Comparison of ENCODE assay signal across 19 cellular contexts in the genomic region with DNA sequence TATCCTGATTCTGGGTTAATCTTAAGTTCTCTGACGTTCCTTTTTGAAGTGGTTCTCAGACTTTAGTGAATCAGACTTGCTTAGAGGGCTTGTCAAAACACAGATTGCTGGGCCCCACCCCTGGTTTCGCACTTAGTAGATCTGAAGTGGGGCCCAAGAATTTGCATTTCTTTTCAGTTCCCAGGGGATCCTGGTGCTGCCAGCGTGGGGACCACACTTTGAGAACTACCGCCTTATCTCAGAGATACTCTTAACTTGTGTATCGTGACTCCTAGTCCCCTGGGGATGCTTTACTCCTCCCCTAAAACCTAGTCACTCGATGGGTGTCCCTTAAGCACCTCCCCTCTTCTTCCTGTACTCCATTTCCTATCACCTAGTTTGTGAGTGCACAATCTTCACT. TPM values are rescaled to one million over a fixed set of nuclear protein-coding genes. Genes with fewer than 3 reads are reported as not detected.
DNase-seq lines count a peak whose midpoint lies in the region; ATAC-seq and TF ChIP-seq lines count a peak whose summit lies in the region.
"Had no signal": no experiment of that assay in that cellular context is flagged by ENCODE, and none has a peak within 500 bp of the region (broad histone marks: within the 10 kb centered on the region; RNA-seq: fewer than 3 reads in every experiment).

No MANE protein-coding gene starts in this region.

- H3K36me3 Mint-ChIP-seq in T-helper 2 cell treated with Interferon-gamma antibody and Interleukin-4, amounts not matched to agents 5 μg/mL and 100 μg/mL, for 36 hours (ENCODE audit: low read depth): no peaks in the 10 kb centered on the region

- peak; percentile 84 for DNase-seq in GM13977 (ENCODE audit: low spot score)
- DNase-seq in activated CD8-positive, alpha-beta memory T cell treated with anti-CD3 and anti-CD28 coated beads, Interleukin-2, amount 50 U/mL, for 4 hours: no peak
- no peak for DNase-seq in posterior vena cava (ENCODE audit: low spot score)
- DNase-seq in T-helper 2 cell treated with Interferon-gamma antibody and Interleukin-4, amounts not matched to agents 5 μg/mL and 100 μg/mL, for 36 hours (ENCODE audit: low spot score): no peak
- no peak for DNase-seq in T1000 (lab: John Stamatoyannopoulos, UW)
- DNase-seq: Caco-2; effector CD4-positive, alpha-beta T cell; HCEC 1CT; left ventricle myocardium superior; NCI-H1436 treated with DMSO at 0.1 percent for 48 hours; occipital lobe; stomach had no signal

- H3K4me3 ChIP-seq in OCI-LY3 (ENCODE audit: low read length): peak overlapping the region; percentile 43
- H3K4me3 ChIP-seq: stomach had no signal

- H3K27me3 Mint-ChIP-seq in T-helper 2 cell treated with Interferon-gamma antibody and Interleukin-4, amounts not matched to agents 5 μg/mL and 100 μg/mL, for 36 hours (ENCODE audit: low read depth): peaks cover 10% of the 10 kb centered on the region

- no peaks in the 10 kb centered on the region for H3K9me3 Mint-ChIP-seq in T-helper 2 cell treated with Interferon-gamma antibody and Interleukin-4, amounts not matched to agents 5 μg/mL and 100 μg/mL, for 36 hours

- H3K4me3 Mint-ChIP-seq in T-helper 2 cell treated with Interferon-gamma antibody and Interleukin-4, amounts not matched to agents 5 μg/mL and 100 μg/mL, for 36 hours: no peak overlapping the region

- no peaks in the 10 kb centered on the region for H3K9me3 ChIP-seq in OCI-LY3 (ENCODE audit: insufficient read depth, low read length)
- H3K9me3 ChIP-seq: Caco-2, stomach had no signal

- peaks cover 12% of the 10 kb centered on the region for H3K4me1 ChIP-seq in OCI-LY3 (ENCODE audit: low read length)

- H3K27ac Mint-ChIP-seq in T-helper 2 cell treated with Interferon-gamma antibody and Interleukin-4, amounts not matched to agents 5 μg/mL and 100 μg/mL, for 36 hours: no peak overlapping the region

- peak overlapping the region; percentile 64 for H3K4me2 ChIP-seq in OCI-LY3 (ENCODE audit: low read length)

- in situ Hi-C loops in GM13977 (cut with MboI; ENCODE audit: low pct_unique_long_range_greater_than_20kb, low sequenced_read_pairs, unreplicated experiment): no loop called here

- H3K27me3 ChIP-seq in OCI-LY3 (ENCODE audit: low read depth, low read length): peaks cover 46% of the 10 kb centered on the region
- H3K27me3 ChIP-seq: stomach had no signal

- H3K79me2 ChIP-seq in OCI-LY3 (ENCODE audit: low read length): no peaks in the 10 kb centered on the region

- no peak overlapping the region for H3K9ac ChIP-seq in OCI-LY3 (ENCODE audit: low read length)

- H3K36me3 ChIP-seq in OCI-LY3 (replicated peaks; ENCODE audit: low read depth, low read length): no peaks in the 10 kb centered on the region
- H3K36me3 ChIP-seq: stomach had no signal

- TF ChIP-seq CTCF in GM13977 (IDR thresholded peaks at IDR 0.05; ENCODE audit: extremely low read depth, insufficient read depth, missing control alignments) (no peak), OCI-LY3 (IDR thresholded peaks at IDR 0.05; ENCODE audit: low read depth, low read length) (no peak)

- no peak overlapping the region for H3K27ac ChIP-seq in OCI-LY3 (ENCODE audit: low read length)

- ATAC-seq in GM19025 (IDR thresholded peaks at IDR 0.05; ENCODE audit: low read depth, unreplicated experiment): peak; percentile 57
- ATAC-seq in HG02759 (IDR thresholded peaks at IDR 0.05; ENCODE audit: unreplicated experiment): peak; percentile 86
- ATAC-seq: left ventricle myocardium superior had no signal

- H4K20me1 ChIP-seq in OCI-LY3 (ENCODE audit: insufficient read depth, low read length): no peaks in the 10 kb centered on the region

- H3K4me1 Mint-ChIP-seq in T-helper 2 cell treated with Interferon-gamma antibody and Interleukin-4, amounts not matched to agents 5 μg/mL and 100 μg/mL, for 36 hours (ENCODE audit: low read depth): peaks cover 2% of the 10 kb centered on the region

- peak overlapping the region; percentile 78 for H2AFZ ChIP-seq in OCI-LY3 (ENCODE audit: low read depth, low read length)

- intact Hi-C loops in posterior vena cava (cut with DNase I): no loop called here

RNA-seq across cellular contexts. Expression of gene KRTDAP, which starts 5.6 kb away (rescaled TPM):
- total RNA-seq in posterior vena cava: not detected
- total RNA-seq: activated CD8-positive, alpha-beta memory T cell treated with anti-CD3 and anti-CD28 coated beads for 36 hours; astrocyte; Caco-2; frontal cortex; HT1080; left ventricle myocardium superior; occipital lobe; stomach had no signal

RNA-seq across cellular contexts. Expression of gene DMKN, which starts 28.8 kb away (rescaled TPM):
- 1 to 10 TPM; 2.1 to 2.2 TPM for total RNA-seq in posterior vena cava

RNA-seq across cellular contexts. Expression of gene FFAR2, which starts 36.6 kb away (rescaled TPM):
- 1 to 10 TPM in 1 of 2 donors, under 1 TPM in 1; 0.95 to 1.8 TPM for total RNA-seq in posterior vena cava
- total RNA-seq: activated CD8-positive, alpha-beta memory T cell treated with anti-CD3 and anti-CD28 coated beads for 36 hours; astrocyte; Caco-2; HT1080 had no signal

RNA-seq across cellular contexts. Expression of gene SBSN, which starts 43.5 kb away (rescaled TPM):
- total RNA-seq in posterior vena cava: not detected
- total RNA-seq: activated CD8-positive, alpha-beta memory T cell treated with anti-CD3 and anti-CD28 coated beads for 36 hours; Caco-2; frontal cortex; left ventricle myocardium superior; occipital lobe; stomach had no signal

RNA-seq across cellular contexts. Expression of gene GAPDHS, which starts 48.6 kb away (rescaled TPM):
- not detected for total RNA-seq in posterior vena cava
- total RNA-seq: activated CD8-positive, alpha-beta memory T cell treated with anti-CD3 and anti-CD28 coated beads for 36 hours; astrocyte; Caco-2; frontal cortex; HT1080; left ventricle myocardium superior; occipital lobe; stomach had no signal
